In the genomic region with DNA sequence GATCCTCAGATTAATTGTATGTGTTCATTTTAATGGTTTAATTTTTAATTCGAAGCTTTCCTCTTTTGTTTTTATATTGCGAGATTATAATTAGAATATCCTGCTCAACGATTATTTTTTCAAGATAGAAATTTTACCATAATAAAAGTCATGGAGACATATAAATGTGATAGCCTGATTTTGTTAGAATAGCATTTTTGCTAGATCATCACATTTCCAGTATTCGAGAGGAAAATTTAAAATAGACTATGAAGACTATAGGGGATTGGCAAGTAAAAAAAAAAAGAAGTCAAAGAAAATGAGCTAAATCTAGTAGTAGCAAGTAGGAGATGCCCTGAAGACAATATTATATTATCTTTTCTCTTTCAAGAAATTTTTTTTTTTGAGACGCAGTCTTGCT, we compare ENCODE assay signal across 27 cellular contexts.
"Had no signal": no experiment of that assay in that cellular context is flagged by ENCODE, and none has a peak within 500 bp of the region (broad histone marks: within the 10 kb centered on the region; RNA-seq: fewer than 3 reads in every experiment).

No MANE protein-coding gene starts in this region.

- H3K27me3 ChIP-seq: colonic mucosa, esophagus squamous epithelium, gastrocnemius medialis, heart right ventricle, left lung had no signal

- H3K4me3 ChIP-seq: colonic mucosa, esophagus squamous epithelium, gastrocnemius medialis, heart right ventricle, left lung, lower lobe of right lung, mucosa of descending colon had no signal

- H3K9me3 Mint-ChIP-seq: dendritic cell treated with granulocyte-macrophage colony-stimulating factor and Interleukin-4, amounts not matched to agents 40 ng/mL and 50 ng/mL, for 4 days; endodermal cell had no signal

- H3K9me3 ChIP-seq: colonic mucosa, esophagus squamous epithelium, gastrocnemius medialis, heart right ventricle, left lung, lower lobe of right lung, mucosa of descending colon had no signal

- DNase-seq: colonic mucosa; cortex of kidney; effector CD8-positive, alpha-beta T cell; effector memory CD8-positive, alpha-beta T cell; endodermal cell; erythroblast; esophagus squamous epithelium; foreskin fibroblast; foreskin melanocyte; gastrocnemius medialis; glutamatergic neuron; head of caudate nucleus; heart right ventricle; hippocampal formation; left cardiac atrium; left lung; left ventricle myocardium superior; lower lobe of right lung; mesenchymal stem cell; mucosa of descending colon; naive B cell had no signal

- H3K27ac Mint-ChIP-seq: dendritic cell treated with granulocyte-macrophage colony-stimulating factor and Interleukin-4, amounts not matched to agents 40 ng/mL and 50 ng/mL, for 4 days; effector memory CD8-positive, alpha-beta T cell; endodermal cell; mesothelial cell of epicardium; naive B cell had no signal

- FAIRE-seq: endometrium, islet of Langerhans had no signal

- H3K4me1 ChIP-seq: colonic mucosa, gastrocnemius medialis, heart right ventricle, left lung, lower lobe of right lung had no signal

- H3K4me1 Mint-ChIP-seq: endodermal cell, mesothelial cell of epicardium, naive B cell had no signal

- H3K27me3 Mint-ChIP-seq: dendritic cell treated with granulocyte-macrophage colony-stimulating factor and Interleukin-4, amounts not matched to agents 40 ng/mL and 50 ng/mL, for 4 days; effector memory CD8-positive, alpha-beta T cell; naive B cell had no signal

- H3K27ac ChIP-seq: colonic mucosa, epithelial cell of prostate, esophagus squamous epithelium, gastrocnemius medialis, heart right ventricle, left lung, lower lobe of right lung had no signal

- H3K36me3 Mint-ChIP-seq: naive B cell had no signal

- H3K36me3 ChIP-seq: colonic mucosa, esophagus squamous epithelium, gastrocnemius medialis, heart right ventricle, left lung, lower lobe of right lung had no signal

- H3K4me3 Mint-ChIP-seq: dendritic cell treated with granulocyte-macrophage colony-stimulating factor and Interleukin-4, amounts not matched to agents 40 ng/mL and 50 ng/mL, for 4 days; effector memory CD8-positive, alpha-beta T cell; endodermal cell; mesothelial cell of epicardium; naive B cell had no signal

- ATAC-seq: effector memory CD8-positive, alpha-beta T cell; esophagus mucosa; gastrocnemius medialis; heart right ventricle; left cardiac atrium; left lung; left ventricle myocardium superior; lower lobe of right lung; mucosa of descending colon had no signal
